In genomic region chr18:9092665-9093064, GRCh38 we compare ENCODE assay signal across 15 cellular contexts. TPM values are rescaled to one million over a fixed set of nuclear protein-coding genes. Genes with fewer than 3 reads are reported as not detected.
A peak's percentile ranks its signal among the peaks of the same experiment; 100 is the strongest.
DNase-seq lines count a peak whose midpoint lies in the region; ATAC-seq and TF ChIP-seq lines count a peak whose summit lies in the region.
"Had no signal": no experiment of that assay in that cellular context is flagged by ENCODE, and none has a peak within 500 bp of the region (broad histone marks: within the 10 kb centered on the region; RNA-seq: fewer than 3 reads in every experiment).

No MANE protein-coding gene starts in this region.

- H2AFZ ChIP-seq in smooth muscle cell (ENCODE audit: low read depth): no peak overlapping the region

- peaks cover 8% of the 10 kb centered on the region for H3K4me1 ChIP-seq in lower lobe of right lung
- peaks cover 8% of the 10 kb centered on the region for H3K4me1 ChIP-seq in smooth muscle cell (ENCODE audit: low read depth)

- peak overlapping the region; percentile 41 for H3K27ac Mint-ChIP-seq in activated CD4-positive, alpha-beta T cell treated with anti-CD3 and anti-CD28 coated beads, Interleukin-2, amount 10 ng/mL, durations not matched to agents 7 days and 5 days

- WGBS in smooth muscle cell (ENCODE audit: low lambda C conversion rate): 84% methylated on average over 2 of the region's 2 CpGs

- no peaks in the 10 kb centered on the region for H3K27me3 Mint-ChIP-seq in activated CD4-positive, alpha-beta T cell treated with anti-CD3 and anti-CD28 coated beads, Interleukin-2, amount 10 ng/mL, durations not matched to agents 7 days and 5 days

- H3K4me2 ChIP-seq in smooth muscle cell: no peak overlapping the region

- H3K36me3 ChIP-seq in brain microvascular endothelial cell (replicated peaks) (no peaks in the 10 kb centered on the region), lower lobe of right lung (no peaks in the 10 kb centered on the region), smooth muscle cell (ENCODE audit: low read depth) (no peaks in the 10 kb centered on the region)
- H3K36me3 ChIP-seq: Peyer's patch had no signal

- no peak for DNase-seq in activated CD4-positive, alpha-beta T cell treated with anti-CD3 and anti-CD28 coated beads, Interleukin-2, amount 10 ng/mL, durations not matched to agents 7 days and 5 days
- no peak for DNase-seq in activated CD4-positive, alpha-beta T cell treated with anti-CD3 and anti-CD28 coated beads, Interleukin-2, amount 50 U/mL, for 1 hour
- DNase-seq in M059J (ENCODE audit: low read depth): peak; percentile 6
- DNase-seq in brain microvascular endothelial cell: peak; percentile 64
- DNase-seq in lower lobe of right lung: no peak
- DNase-seq in smooth muscle cell (lab: John Stamatoyannopoulos, UW; ENCODE audit: unreplicated experiment): no peak
- DNase-seq in activated gamma-delta T cell treated with Interleukin-2 at 50 U/mL for 16 hours: no peak
- DNase-seq in NCI-H1930 (lab: John Stamatoyannopoulos, UW): no peak
- DNase-seq: ACHN, DMS153, NCI-H1105, NCI-H446, nucleus accumbens, Peyer's patch had no signal

- no peak for TF ChIP-seq CTCF in brain microvascular endothelial cell (IDR thresholded peaks at IDR 0.05; ENCODE audit: low read depth, low read length, missing control alignments)
- TF ChIP-seq CTCF in lower lobe of right lung (IDR thresholded peaks at IDR 0.05): no peak
- TF ChIP-seq CTCF in smooth muscle cell (IDR thresholded peaks at IDR 0.05; ENCODE audit: borderline replicate concordance, insufficient read depth, poor library complexity, severe bottlenecking): no peak

- no peak overlapping the region for H3K9ac ChIP-seq in smooth muscle cell (ENCODE audit: low read depth)

- no peak overlapping the region for H3K4me3 Mint-ChIP-seq in activated CD4-positive, alpha-beta T cell treated with anti-CD3 and anti-CD28 coated beads, Interleukin-2, amount 10 ng/mL, durations not matched to agents 7 days and 5 days

- no peaks in the 10 kb centered on the region for H3K79me2 ChIP-seq in smooth muscle cell (ENCODE audit: low read depth)

- H3K4me1 Mint-ChIP-seq in activated CD4-positive, alpha-beta T cell treated with anti-CD3 and anti-CD28 coated beads, Interleukin-2, amount 10 ng/mL, durations not matched to agents 7 days and 5 days: peaks cover 83% of the 10 kb centered on the region

- peaks cover 19% of the 10 kb centered on the region for H3K36me3 Mint-ChIP-seq in activated CD4-positive, alpha-beta T cell treated with anti-CD3 and anti-CD28 coated beads, Interleukin-2, amount 10 ng/mL, durations not matched to agents 7 days and 5 days (ENCODE audit: low read depth)

- no peaks in the 10 kb centered on the region for H3F3A ChIP-seq in smooth muscle cell (ENCODE audit: low read depth)

- ATAC-seq in lower lobe of right lung: peak; percentile 69 to 80

- CTCF ChIA-PET in activated CD4-positive, alpha-beta T cell treated with anti-CD3 and anti-CD28 coated beads, Interleukin-2, amount 10 ng/mL, durations not matched to agents 7 days and 5 days (lab: Charles Lee): no interaction called here

- H3K27ac ChIP-seq in brain microvascular endothelial cell (peak overlapping the region; percentile 97), lower lobe of right lung (no peak overlapping the region), smooth muscle cell (ENCODE audit: low read depth) (no peak overlapping the region)
- H3K27ac ChIP-seq: Peyer's patch had no signal

- H3K9me3 Mint-ChIP-seq in activated CD4-positive, alpha-beta T cell treated with anti-CD3 and anti-CD28 coated beads, Interleukin-2, amount 10 ng/mL, durations not matched to agents 7 days and 5 days: no peaks in the 10 kb centered on the region

- H3K27me3 ChIP-seq in brain microvascular endothelial cell (replicated peaks) (no peaks in the 10 kb centered on the region), lower lobe of right lung (ENCODE audit: low read depth) (no peaks in the 10 kb centered on the region), smooth muscle cell (ENCODE audit: low read depth) (no peaks in the 10 kb centered on the region)
- H3K27me3 ChIP-seq: Peyer's patch had no signal

- intact Hi-C loops in lower lobe of right lung (cut with DNase I): loop anchor here (10.0 kb wide), 1 partner anchor 52 kb away; no protein-coding TSS in a partner anchor

- POLR2A ChIA-PET in activated CD4-positive, alpha-beta T cell treated with anti-CD3 and anti-CD28 coated beads, Interleukin-2, amount 10 ng/mL, durations not matched to agents 7 days and 5 days (lab: Charles Lee): interaction anchor here (0.5 kb wide), 1 partner anchor 270 kb away, joined by 3 read pairs; no protein-coding TSS in a partner anchor

- H3K9me3 ChIP-seq in lower lobe of right lung (no peaks in the 10 kb centered on the region), smooth muscle cell (replicated peaks; ENCODE audit: low read depth) (no peaks in the 10 kb centered on the region)
- H3K9me3 ChIP-seq: Peyer's patch had no signal

- H4K20me1 ChIP-seq in smooth muscle cell (ENCODE audit: low read depth): no peaks in the 10 kb centered on the region

- in situ Hi-C loops in brain microvascular endothelial cell (cut with HindIII; ENCODE audit: low pct_ligation_motif_present, low sequenced_read_pairs): no loop called here

- H3K4me3 ChIP-seq in brain microvascular endothelial cell (ENCODE audit: low read depth, low read length) (no peak overlapping the region), lower lobe of right lung (no peak overlapping the region), smooth muscle cell (no peak overlapping the region)
- H3K4me3 ChIP-seq: lung, Peyer's patch had no signal

RNA-seq across cellular contexts. Expression of gene NDUFV2, which starts 9.8 kb away (rescaled TPM):
- total RNA-seq in activated CD4-positive, alpha-beta T cell treated with anti-CD3 and anti-CD28 coated beads, Interleukin-2, amount 10 ng/mL, durations not matched to agents 7 days and 5 days: 100 to 1,000 TPM; 177 to 185 TPM
- 114 and 177 TPM in 2 replicates for total RNA-seq in M059J (2014; rRNA removed; shearing (Covaris generic))
- total RNA-seq in lower lobe of right lung (108 TPM), smooth muscle cell (117 and 131 TPM in 2 replicates)
- polyA plus RNA-seq in smooth muscle cell: 153 and 200 TPM in 2 replicates

RNA-seq across cellular contexts. Expression of gene ANKRD12, which starts 43.9 kb away (rescaled TPM):
- total RNA-seq in activated CD4-positive, alpha-beta T cell treated with anti-CD3 and anti-CD28 coated beads, Interleukin-2, amount 10 ng/mL, durations not matched to agents 7 days and 5 days: 100 to 1,000 TPM in 1 of 2 experiments, 10 to 100 TPM in 1; 79.4 to 107 TPM
- 16.0 and 24.5 TPM in 2 replicates for total RNA-seq in M059J (2014; rRNA removed; shearing (Covaris generic))
- total RNA-seq in lower lobe of right lung: 77.7 TPM
- 28.8 and 36.3 TPM in 2 replicates for total RNA-seq in smooth muscle cell
- polyA plus RNA-seq in smooth muscle cell: 40.3 and 43.7 TPM in 2 replicates

Comparison
In these comparisons a context has a peak if more than half of its experiments do, and no peak if none do; other contexts are left out.
1. DNase-seq: peak in M059J (single experiment) and brain microvascular endothelial cell (single experiment); none in activated CD4-positive, alpha-beta T cell treated with anti-CD3 and anti-CD28 coated beads, Interleukin-2, amount 10 ng/mL, durations not matched to agents 7 days and 5 days (single experiment), activated CD4-positive, alpha-beta T cell treated with anti-CD3 and anti-CD28 coated beads, Interleukin-2, amount 50 U/mL, for 1 hour (single experiment), lower lobe of right lung (single experiment), smooth muscle cell (single experiment), activated gamma-delta T cell treated with Interleukin-2 at 50 U/mL for 16 hours (single experiment) and NCI-H1930 (0 of 2).